23 cellular contexts compared by ENCODE assay signal in genomic region chr11:106625566-106625965, GRCh38.
"Had no signal": no experiment of that assay in that cellular context is flagged by ENCODE, and none has a peak within 500 bp of the region (broad histone marks: within the 10 kb centered on the region; RNA-seq: fewer than 3 reads in every experiment).

No MANE protein-coding gene starts in this region.

- H3K9me3 ChIP-seq: adrenal gland, prostate gland, thoracic aorta, vagina had no signal

- H3K4me1 Mint-ChIP-seq: immature natural killer cell; naive thymus-derived CD4-positive, alpha-beta T cell had no signal

- H3K27ac ChIP-seq: adrenal gland, hepatocyte, prostate gland, right atrium auricular region, thoracic aorta, vagina had no signal

- H3K36me3 Mint-ChIP-seq: activated naive CD8-positive, alpha-beta T cell; immature natural killer cell; naive thymus-derived CD4-positive, alpha-beta T cell; type B pancreatic cell had no signal

- H3K4me1 ChIP-seq: adrenal gland, prostate gland, right atrium auricular region, vagina had no signal

- H3K27me3 ChIP-seq: adrenal gland, hepatocyte, right atrium auricular region, vagina had no signal

- H3K27ac Mint-ChIP-seq: activated naive CD8-positive, alpha-beta T cell; immature natural killer cell; naive thymus-derived CD4-positive, alpha-beta T cell; type B pancreatic cell; WTC11 had no signal

- H2AFZ ChIP-seq: hepatocyte had no signal

- FAIRE-seq: endometrium, frontal cortex had no signal

- H3K4me2 ChIP-seq: hepatocyte had no signal

- H3K4me3 Mint-ChIP-seq: activated naive CD8-positive, alpha-beta T cell; immature natural killer cell; naive thymus-derived CD4-positive, alpha-beta T cell; type B pancreatic cell; WTC11 had no signal

- H3K27me3 Mint-ChIP-seq: activated naive CD8-positive, alpha-beta T cell; naive thymus-derived CD4-positive, alpha-beta T cell; type B pancreatic cell had no signal

- H3K4me3 ChIP-seq: adrenal gland, hepatocyte, lung, prostate gland, right atrium auricular region, thoracic aorta, vagina had no signal

- DNase-seq: activated gamma-delta T cell treated with Interleukin-2 at 50 U/mL for 16 hours; activated T-cell treated with anti-CD3 and anti-CD28 coated beads, Interleukin-2, amount 50 U/mL, for 1 hour; adrenal gland; cerebellar nuclear complex; cortex of kidney; glutamatergic neuron; immature natural killer cell; naive thymus-derived CD4-positive, alpha-beta T cell; stimulated activated CD4-positive, alpha-beta T cell treated with anti-CD3 and anti-CD28 coated beads, Interleukin-4, amount 100 ng/mL, for 24 hours; stimulated activated naive CD4-positive, alpha-beta T cell treated with Interleukin-2 at 50 U/mL for 16 hours; T1000 had no signal

- H3K79me2 ChIP-seq: hepatocyte had no signal

- ATAC-seq: left lobe of liver; naive thymus-derived CD4-positive, alpha-beta T cell; WTC11 had no signal

- H3K36me3 ChIP-seq: adrenal gland, prostate gland, right atrium auricular region, thoracic aorta, vagina had no signal
